ENCODE assay signal across 24 cellular contexts in genomic region chr5:98898743-98899142, GRCh38.
"Had no signal": no experiment of that assay in that cellular context is flagged by ENCODE, and none has a peak within 500 bp of the region (broad histone marks: within the 10 kb centered on the region; RNA-seq: fewer than 3 reads in every experiment).

No MANE protein-coding gene starts in this region.

- ATAC-seq: heart right ventricle; left lung; lower lobe of right lung; naive thymus-derived CD8-positive, alpha-beta T cell; pancreas; stimulated activated memory B cell treated with anti-CD40 and anti-IgM and Interleukin-4, amounts not matched to agents 10 μg/mL and 1 μg/mL and 100 μg/mL, for 72 hours; stimulated activated naive CD8-positive, alpha-beta T cell treated with anti-CD3 and anti-CD28 coated beads, Interleukin-15, amount 100 ng/mL, for 72 hours had no signal

- FAIRE-seq: bronchial epithelial cell, colon, pancreas had no signal

- DNase-seq: activated CD4-positive, alpha-beta memory T cell treated with anti-CD3 and anti-CD28 coated beads, Interleukin-2, amount 10 ng/mL, durations not matched to agents 7 days and 5 days; activated CD4-positive, alpha-beta T cell treated with anti-CD3 and anti-CD28 coated beads, Interleukin-2, amount 10 ng/mL, durations not matched to agents 7 days and 5 days; activated CD4-positive, CD25-positive, alpha-beta regulatory T cell treated with anti-CD3 and anti-CD28 coated beads, Interleukin-2, amount 50 U/mL, for 72 hours; activated CD8-positive, alpha-beta memory T cell treated with anti-CD3 and anti-CD28 coated beads, Interleukin-2, amount 50 U/mL, for 48 hours; activated T-cell treated with anti-CD3 and anti-CD28 coated beads, Interleukin-2, amount 50 U/mL, for 48 hours; dermis blood vessel endothelial cell; effector CD4-positive, alpha-beta T cell; esophagus squamous epithelium; foreskin melanocyte; heart right ventricle; left lung; lower lobe of right lung; mesenchymal stem cell; naive thymus-derived CD8-positive, alpha-beta T cell; nucleus accumbens; pancreas; stimulated activated CD4-positive, alpha-beta T cell treated with anti-CD3 and anti-CD28 coated beads, Interleukin-1b, Interleukin-23, amount 100 ng/mL, for 48 hours; stimulated activated CD4-positive, alpha-beta T cell treated with anti-CD3 and anti-CD28 coated beads, Interleukin-4, amount 100 ng/mL, for 4 hours; stimulated activated CD8-positive, alpha-beta memory T cell treated with anti-CD3 and anti-CD28 coated beads, Interleukin-4, amount 100 ng/mL, for 48 hours; stimulated activated naive CD8-positive, alpha-beta T cell treated with anti-CD3 and anti-CD28 coated beads, Interleukin-15, amount 100 ng/mL, for 72 hours; substantia nigra had no signal
